ENCODE assay signal across 14 cellular contexts in the genomic region with DNA sequence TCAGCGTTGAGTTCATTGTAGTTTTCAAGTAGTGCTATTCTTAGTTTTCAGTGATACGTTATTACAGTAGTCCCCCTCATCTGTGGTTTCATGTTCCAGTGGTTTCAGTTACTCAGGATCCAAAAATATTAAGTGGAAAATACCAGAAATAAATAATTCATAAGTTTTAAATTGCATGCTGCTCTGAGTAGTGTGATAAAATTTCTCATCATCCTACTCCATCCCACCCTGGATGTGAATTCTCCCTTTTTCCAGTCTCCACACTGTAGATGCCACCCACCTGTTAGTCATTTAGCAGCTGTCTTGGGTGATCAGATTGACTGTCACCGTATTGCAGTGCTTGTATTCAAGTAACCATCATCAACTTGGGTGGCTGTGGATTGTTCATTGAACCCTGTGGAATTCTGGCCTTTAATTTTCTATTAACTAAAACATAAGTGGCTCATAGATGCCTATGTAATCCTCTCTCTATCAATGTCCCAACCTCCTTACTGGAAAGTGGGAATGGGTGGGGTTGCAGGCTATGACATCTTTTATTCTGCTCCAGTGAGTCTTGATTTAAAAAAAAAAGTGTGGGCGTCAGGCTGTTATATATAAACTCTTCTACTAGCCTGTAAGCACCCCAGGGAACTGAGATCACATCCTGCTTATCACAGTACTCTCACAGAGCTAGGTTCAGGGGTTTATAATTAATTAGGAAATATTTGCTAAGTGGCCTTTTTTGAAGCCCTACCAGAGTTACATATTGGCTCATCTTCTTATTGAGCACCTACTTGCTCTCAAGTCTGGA.
A peak's percentile ranks its signal among the peaks of the same experiment; 100 is the strongest.
DNase-seq lines count a peak whose midpoint lies in the region; ATAC-seq, FAIRE-seq and TF ChIP-seq lines count a peak whose summit lies in the region.
"Had no signal": no experiment of that assay in that cellular context is flagged by ENCODE, and none has a peak within 500 bp of the region (broad histone marks: within the 10 kb centered on the region; RNA-seq: fewer than 3 reads in every experiment).

No MANE protein-coding gene starts in this region.

- H3K4me3 ChIP-seq in astrocyte (ENCODE audit: insufficient read depth, low read depth, low read length): no peak overlapping the region

- ATAC-seq in GM19328 (IDR thresholded peaks at IDR 0.05; ENCODE audit: unreplicated experiment): peak; percentile 66
- ATAC-seq in HG03060 (IDR thresholded peaks at IDR 0.05; ENCODE audit: low read depth, unreplicated experiment): peak; percentile 74
- ATAC-seq: activated CD8-positive, alpha-beta T cell treated with anti-CD3 and anti-CD28 coated beads for 36 hours had no signal

- no peaks in the 10 kb centered on the region for H3K36me3 ChIP-seq in astrocyte (ENCODE audit: insufficient read depth, low read length)

- no peaks in the 10 kb centered on the region for H3K27me3 ChIP-seq in astrocyte (ENCODE audit: insufficient read depth, low read length)

- no peak for FAIRE-seq in astrocyte (lab: Jason Lieb, UNC)
- FAIRE-seq: GM12892 had no signal

- no peaks in the 10 kb centered on the region for H3K4me1 ChIP-seq in astrocyte (ENCODE audit: insufficient read depth, low read length)

- H4K20me1 ChIP-seq in astrocyte (ENCODE audit: insufficient read depth, low read length): no peaks in the 10 kb centered on the region

- H3K27ac Mint-ChIP-seq in astrocyte (ENCODE audit: unreplicated experiment): no peak overlapping the region
- H3K27ac Mint-ChIP-seq: activated CD8-positive, alpha-beta T cell treated with anti-CD3 and anti-CD28 coated beads for 36 hours; activated naive CD8-positive, alpha-beta T cell had no signal

- no peak overlapping the region for H2AFZ ChIP-seq in astrocyte (ENCODE audit: low read depth, low read length)

- no peak overlapping the region for H3K4me2 ChIP-seq in astrocyte (ENCODE audit: low read length)

- no peaks in the 10 kb centered on the region for H3K27me3 Mint-ChIP-seq in astrocyte (ENCODE audit: low read depth, unreplicated experiment)
- H3K27me3 Mint-ChIP-seq: activated CD8-positive, alpha-beta T cell treated with anti-CD3 and anti-CD28 coated beads for 36 hours; activated naive CD8-positive, alpha-beta T cell had no signal

- H3K9me3 ChIP-seq in astrocyte (ENCODE audit: insufficient read depth, low read depth, low read length): no peaks in the 10 kb centered on the region

- no peak overlapping the region for H3K4me3 Mint-ChIP-seq in astrocyte (ENCODE audit: unreplicated experiment)
- H3K4me3 Mint-ChIP-seq: activated CD8-positive, alpha-beta T cell treated with anti-CD3 and anti-CD28 coated beads for 36 hours; activated naive CD8-positive, alpha-beta T cell; neural crest cell had no signal

- DNase-seq in astrocyte (ENCODE audit: low read depth) (peak; percentile 39), stromal cell of bone marrow (ENCODE audit: low read depth) (peak; percentile 44), HPDE6-E6E7 (ENCODE audit: extremely low spot score) (no peak), NCI-H446 (lab: John Stamatoyannopoulos, UW) (no peak)
- DNase-seq in stimulated activated CD4-positive, alpha-beta T cell treated with anti-CD3 and anti-CD28 coated beads, Interleukin-2, amount 100 ng/mL, for 48 hours: no peak
- DNase-seq: activated CD8-positive, alpha-beta T cell treated with anti-CD3 and anti-CD28 coated beads for 36 hours; foreskin melanocyte; H7; NCI-H1436 treated with DMSO at 0.1 percent for 48 hours had no signal

- TF ChIP-seq CTCF in astrocyte (IDR thresholded peaks at IDR 0.05; ENCODE audit: insufficient read depth, low read depth, low read length): no peak

- peaks cover 5% of the 10 kb centered on the region for H3K9me3 Mint-ChIP-seq in astrocyte (ENCODE audit: unreplicated experiment)
- H3K9me3 Mint-ChIP-seq: activated CD8-positive, alpha-beta T cell treated with anti-CD3 and anti-CD28 coated beads for 36 hours had no signal

- H3K36me3 Mint-ChIP-seq in astrocyte (ENCODE audit: low read depth, unreplicated experiment): no peaks in the 10 kb centered on the region
- H3K36me3 Mint-ChIP-seq: activated naive CD8-positive, alpha-beta T cell had no signal

- no peaks in the 10 kb centered on the region for H3K4me1 Mint-ChIP-seq in astrocyte (ENCODE audit: low read depth, unreplicated experiment)

- H3K79me2 ChIP-seq in astrocyte (ENCODE audit: insufficient read depth, low read length): no peaks in the 10 kb centered on the region

- H3K9ac ChIP-seq in astrocyte (ENCODE audit: low read length): no peak overlapping the region

- no peak overlapping the region for H3K27ac ChIP-seq in astrocyte (ENCODE audit: low read depth, low read length)

Comparison
In these comparisons a context has a peak if more than half of its experiments do, and no peak if none do; other contexts are left out.
1. DNase-seq: peak in astrocyte (single experiment) and stromal cell of bone marrow (single experiment); none in HPDE6-E6E7 (single experiment), stimulated activated CD4-positive, alpha-beta T cell treated with anti-CD3 and anti-CD28 coated beads, Interleukin-2, amount 100 ng/mL, for 48 hours (0 of 2) and NCI-H446 (0 of 2).